ENCODE assay signal across 9 cellular contexts in genomic region chr6:46651766-46652165, GRCh38. TPM values are rescaled to one million over a fixed set of nuclear protein-coding genes. Genes with fewer than 3 reads are reported as not detected.
DNase-seq lines count a peak whose midpoint lies in the region; ATAC-seq lines count a peak whose summit lies in the region.
"Had no signal": no experiment of that assay in that cellular context is flagged by ENCODE, and none has a peak within 500 bp of the region (broad histone marks: within the 10 kb centered on the region; RNA-seq: fewer than 3 reads in every experiment).

No MANE protein-coding gene starts in this region.

- no peaks in the 10 kb centered on the region for H3K27me3 ChIP-seq in subcutaneous abdominal adipose tissue (ENCODE audit: control insufficient read depth in 5 of 5, insufficient read depth in 4 of 5, low read length in 5 of 5)

- H3K9ac ChIP-seq in subcutaneous abdominal adipose tissue (ENCODE audit: low read length in 5 of 5), result peak overlapping the region in 1 of 5 donors; percentile 54

- H3K27ac ChIP-seq in subcutaneous abdominal adipose tissue (ENCODE audit: low read depth, low read length), result no peak overlapping the region

- ATAC-seq in activated CD4-positive, alpha-beta T cell treated with anti-CD3 and anti-CD28 coated beads for 36 hours, result no peak
- no peak for ATAC-seq in activated naive CD8-positive, alpha-beta T cell treated with anti-CD3 and anti-CD28 coated beads, Interleukin-2, amount 10 ng/mL, durations not matched to agents 7 days and 5 days (ENCODE audit: low read depth)
- ATAC-seq in GM21576 (IDR thresholded peaks at IDR 0.05; ENCODE audit: unreplicated experiment), result no peak

- H3K4me3 Mint-ChIP-seq in activated CD4-positive, alpha-beta T cell treated with anti-CD3 and anti-CD28 coated beads for 36 hours, result peak overlapping the region; percentile 67
- H3K4me3 Mint-ChIP-seq in activated naive CD8-positive, alpha-beta T cell treated with anti-CD3 and anti-CD28 coated beads, Interleukin-2, amount 10 ng/mL, durations not matched to agents 7 days and 5 days, result peak overlapping the region; percentile 90

- peaks cover 0 to under 1% (median 0%) of the 10 kb centered on the region in 5 donors for H3K36me3 ChIP-seq in subcutaneous abdominal adipose tissue (ENCODE audit: control insufficient read depth in 5 of 5, insufficient read depth in 5 of 5, low read length in 5 of 5)

- no peaks in the 10 kb centered on the region for H3K36me3 Mint-ChIP-seq in activated CD4-positive, alpha-beta T cell treated with anti-CD3 and anti-CD28 coated beads for 36 hours (ENCODE audit: low read depth)
- no peaks in the 10 kb centered on the region for H3K36me3 Mint-ChIP-seq in activated naive CD8-positive, alpha-beta T cell treated with anti-CD3 and anti-CD28 coated beads, Interleukin-2, amount 10 ng/mL, durations not matched to agents 7 days and 5 days

- CTCF ChIA-PET in activated CD4-positive, alpha-beta T cell treated with anti-CD3 and anti-CD28 coated beads for 36 hours (lab: Charles Lee), result no interaction called here

- H3K4me1 Mint-ChIP-seq in activated CD4-positive, alpha-beta T cell treated with anti-CD3 and anti-CD28 coated beads for 36 hours, result peaks cover 15% of the 10 kb centered on the region
- peaks cover 14% of the 10 kb centered on the region for H3K4me1 Mint-ChIP-seq in activated naive CD8-positive, alpha-beta T cell treated with anti-CD3 and anti-CD28 coated beads, Interleukin-2, amount 10 ng/mL, durations not matched to agents 7 days and 5 days

- no peaks in the 10 kb centered on the region for H3K9me3 Mint-ChIP-seq in activated CD4-positive, alpha-beta T cell treated with anti-CD3 and anti-CD28 coated beads for 36 hours (ENCODE audit: low read depth)
- H3K9me3 Mint-ChIP-seq in activated naive CD8-positive, alpha-beta T cell treated with anti-CD3 and anti-CD28 coated beads, Interleukin-2, amount 10 ng/mL, durations not matched to agents 7 days and 5 days, result no peaks in the 10 kb centered on the region

- no peak overlapping the region for H3K27ac Mint-ChIP-seq in activated CD4-positive, alpha-beta T cell treated with anti-CD3 and anti-CD28 coated beads for 36 hours
- no peak overlapping the region for H3K27ac Mint-ChIP-seq in activated naive CD8-positive, alpha-beta T cell treated with anti-CD3 and anti-CD28 coated beads, Interleukin-2, amount 10 ng/mL, durations not matched to agents 7 days and 5 days

- DNase-seq in activated CD4-positive, alpha-beta T cell treated with anti-CD3 and anti-CD28 coated beads for 36 hours, result no peak
- no peak for DNase-seq in activated CD4-positive, alpha-beta T cell treated with anti-CD3 and anti-CD28 coated beads for 1 hour
- no peak for DNase-seq in activated naive CD8-positive, alpha-beta T cell treated with anti-CD3 and anti-CD28 coated beads, Interleukin-2, amount 10 ng/mL, durations not matched to agents 7 days and 5 days
- DNase-seq in iris pigment epithelial cell (ENCODE audit: low read depth), result peak; percentile 17
- DNase-seq in activated CD4-positive, CD25-positive, alpha-beta regulatory T cell (lab: John Stamatoyannopoulos, UW), result no peak
- no peak for DNase-seq in NCI-H1092 (lab: John Stamatoyannopoulos, UW)
- DNase-seq: NCI-H2171 treated with DMSO at 0.1 percent for 48 hours had no signal

- H3K9me3 ChIP-seq in subcutaneous abdominal adipose tissue (ENCODE audit: control insufficient read depth in 5 of 5, low read length in 5 of 5), result no peaks in the 10 kb centered on the region

- peak overlapping the region; percentile 83 to 95 (median 93) for H3K4me3 ChIP-seq in subcutaneous abdominal adipose tissue (ENCODE audit: low read depth in 1 of 5, low read length in 5 of 5)

- intact Hi-C loops in activated CD4-positive, alpha-beta T cell treated with anti-CD3 and anti-CD28 coated beads for 36 hours (cut with DNase I, micrococcal nuclease), result loop anchor here (1.0 to 2.0 kb wide), 2 partner anchors 8 to 521 kb away; no protein-coding TSS in a partner anchor

- peaks cover 4 to 26% (median 19%) of the 10 kb centered on the region in 5 donors for H3K4me1 ChIP-seq in subcutaneous abdominal adipose tissue (ENCODE audit: control insufficient read depth in 5 of 5, insufficient read depth in 5 of 5, low read length in 5 of 5)

- POLR2A ChIA-PET in activated CD4-positive, alpha-beta T cell treated with anti-CD3 and anti-CD28 coated beads for 36 hours (lab: Charles Lee), result no interaction called here
- POLR2A ChIA-PET in activated naive CD8-positive, alpha-beta T cell treated with anti-CD3 and anti-CD28 coated beads, Interleukin-2, amount 10 ng/mL, durations not matched to agents 7 days and 5 days (lab: Charles Lee), result no interaction called here

- peaks cover 37% of the 10 kb centered on the region for H3K27me3 Mint-ChIP-seq in activated CD4-positive, alpha-beta T cell treated with anti-CD3 and anti-CD28 coated beads for 36 hours
- peaks cover 51% of the 10 kb centered on the region for H3K27me3 Mint-ChIP-seq in activated naive CD8-positive, alpha-beta T cell treated with anti-CD3 and anti-CD28 coated beads, Interleukin-2, amount 10 ng/mL, durations not matched to agents 7 days and 5 days

RNA-seq across cellular contexts. Expression of gene CYP39A1, which starts 0.9 kb away (rescaled TPM):
- not detected for total RNA-seq in activated CD4-positive, alpha-beta T cell treated with anti-CD3 and anti-CD28 coated beads for 36 hours
- not detected for total RNA-seq in activated naive CD8-positive, alpha-beta T cell treated with anti-CD3 and anti-CD28 coated beads, Interleukin-2, amount 10 ng/mL, durations not matched to agents 7 days and 5 days

RNA-seq across cellular contexts. Expression of gene SLC25A27, which starts 1.0 kb away (rescaled TPM):
- 1 to 10 TPM; 1.2 to 1.6 TPM for total RNA-seq in activated CD4-positive, alpha-beta T cell treated with anti-CD3 and anti-CD28 coated beads for 36 hours
- under 1 TPM; 0.64 to 0.88 TPM for total RNA-seq in activated naive CD8-positive, alpha-beta T cell treated with anti-CD3 and anti-CD28 coated beads, Interleukin-2, amount 10 ng/mL, durations not matched to agents 7 days and 5 days

RNA-seq across cellular contexts. Expression of gene TDRD6, which starts 35.9 kb away (rescaled TPM):
- total RNA-seq in activated CD4-positive, alpha-beta T cell treated with anti-CD3 and anti-CD28 coated beads for 36 hours, result not detected
- not detected for total RNA-seq in activated naive CD8-positive, alpha-beta T cell treated with anti-CD3 and anti-CD28 coated beads, Interleukin-2, amount 10 ng/mL, durations not matched to agents 7 days and 5 days
